Comparison of ENCODE assay signal across 18 cellular contexts in genomic region chr1:147287133-147287865, GRCh38.
"Had no signal": no experiment of that assay in that cellular context is flagged by ENCODE, and none has a peak within 500 bp of the region (broad histone marks: within the 10 kb centered on the region; RNA-seq: fewer than 3 reads in every experiment).

No MANE protein-coding gene starts in this region.

- H3K4me3 Mint-ChIP-seq: activated naive CD8-positive, alpha-beta T cell treated with anti-CD3 and anti-CD28 coated beads, Interleukin-2, amount 10 ng/mL, durations not matched to agents 7 days and 5 days; activated T-helper 1 cell treated with anti-CD3 and anti-CD28 coated beads, Interleukin-12 subunit alpha, Interleukin-12 subunit beta, Interleukin-2, Interleukin-4 antibody, amounts not matched to agents 30 ng/mL and 10 ng/mL and 1 ng/mL, durations not matched to agents 14 hours and 24 hours and 36 hours; naive B cell; stimulated activated memory B cell treated with anti-CD40 and anti-IgM and Interleukin-4, amounts not matched to agents 10 μg/mL and 1 μg/mL and 100 μg/mL, for 72 hours had no signal

- H3K9me3 Mint-ChIP-seq: activated naive CD8-positive, alpha-beta T cell treated with anti-CD3 and anti-CD28 coated beads, Interleukin-2, amount 10 ng/mL, durations not matched to agents 7 days and 5 days; stimulated activated memory B cell treated with anti-CD40 and anti-IgM and Interleukin-4, amounts not matched to agents 10 μg/mL and 1 μg/mL and 100 μg/mL, for 72 hours had no signal

- H3K9me3 ChIP-seq: colonic mucosa, esophagus muscularis mucosa, gastroesophageal sphincter, heart right ventricle had no signal

- DNase-seq: activated CD4-positive, CD25-positive, alpha-beta regulatory T cell treated with anti-CD3 and anti-CD28 coated beads, Interleukin-2, amount 50 U/mL, for 72 hours; activated naive CD4-positive, alpha-beta T cell; activated naive CD8-positive, alpha-beta T cell treated with anti-CD3 and anti-CD28 coated beads, Interleukin-2, amount 10 ng/mL, durations not matched to agents 7 days and 5 days; anterior cingulate cortex; caudate nucleus; colonic mucosa; heart right ventricle; left colon; mammary epithelial cell; naive B cell; stimulated activated CD4-positive, alpha-beta T cell treated with anti-CD3 and anti-CD28 coated beads, Interleukin-12 subunit alpha, Interleukin-12 subunit beta, amount 100 ng/mL, for 4 hours; T-helper 1 cell; T1000 had no signal

- H3K27ac ChIP-seq: colonic mucosa, esophagus muscularis mucosa, gastroesophageal sphincter, heart right ventricle had no signal

- H3K27ac Mint-ChIP-seq: activated naive CD8-positive, alpha-beta T cell treated with anti-CD3 and anti-CD28 coated beads, Interleukin-2, amount 10 ng/mL, durations not matched to agents 7 days and 5 days; activated T-helper 1 cell treated with anti-CD3 and anti-CD28 coated beads, Interleukin-12 subunit alpha, Interleukin-12 subunit beta, Interleukin-2, Interleukin-4 antibody, amounts not matched to agents 30 ng/mL and 10 ng/mL and 1 ng/mL, durations not matched to agents 14 hours and 24 hours and 36 hours; stimulated activated memory B cell treated with anti-CD40 and anti-IgM and Interleukin-4, amounts not matched to agents 10 μg/mL and 1 μg/mL and 100 μg/mL, for 72 hours had no signal

- H3K27me3 ChIP-seq: colonic mucosa, esophagus muscularis mucosa, gastroesophageal sphincter, heart right ventricle had no signal

- H3K27me3 Mint-ChIP-seq: activated naive CD8-positive, alpha-beta T cell treated with anti-CD3 and anti-CD28 coated beads, Interleukin-2, amount 10 ng/mL, durations not matched to agents 7 days and 5 days; naive B cell; stimulated activated memory B cell treated with anti-CD40 and anti-IgM and Interleukin-4, amounts not matched to agents 10 μg/mL and 1 μg/mL and 100 μg/mL, for 72 hours had no signal

- H3K4me3 ChIP-seq: colonic mucosa, esophagus muscularis mucosa, gastroesophageal sphincter, heart right ventricle had no signal

- H3K4me1 ChIP-seq: colonic mucosa, esophagus muscularis mucosa, gastroesophageal sphincter had no signal

- H3K4me1 Mint-ChIP-seq: activated naive CD8-positive, alpha-beta T cell treated with anti-CD3 and anti-CD28 coated beads, Interleukin-2, amount 10 ng/mL, durations not matched to agents 7 days and 5 days; naive B cell; stimulated activated memory B cell treated with anti-CD40 and anti-IgM and Interleukin-4, amounts not matched to agents 10 μg/mL and 1 μg/mL and 100 μg/mL, for 72 hours had no signal

- ATAC-seq: gastroesophageal sphincter; heart right ventricle; left colon; SK-N-SH treated with all-trans-retinoic acid at 6 μM for 48 hours; stimulated activated memory B cell treated with anti-CD40 and anti-IgM and Interleukin-4, amounts not matched to agents 10 μg/mL and 1 μg/mL and 100 μg/mL, for 72 hours had no signal
